32 cellular contexts compared by ENCODE assay signal in the genomic region with DNA sequence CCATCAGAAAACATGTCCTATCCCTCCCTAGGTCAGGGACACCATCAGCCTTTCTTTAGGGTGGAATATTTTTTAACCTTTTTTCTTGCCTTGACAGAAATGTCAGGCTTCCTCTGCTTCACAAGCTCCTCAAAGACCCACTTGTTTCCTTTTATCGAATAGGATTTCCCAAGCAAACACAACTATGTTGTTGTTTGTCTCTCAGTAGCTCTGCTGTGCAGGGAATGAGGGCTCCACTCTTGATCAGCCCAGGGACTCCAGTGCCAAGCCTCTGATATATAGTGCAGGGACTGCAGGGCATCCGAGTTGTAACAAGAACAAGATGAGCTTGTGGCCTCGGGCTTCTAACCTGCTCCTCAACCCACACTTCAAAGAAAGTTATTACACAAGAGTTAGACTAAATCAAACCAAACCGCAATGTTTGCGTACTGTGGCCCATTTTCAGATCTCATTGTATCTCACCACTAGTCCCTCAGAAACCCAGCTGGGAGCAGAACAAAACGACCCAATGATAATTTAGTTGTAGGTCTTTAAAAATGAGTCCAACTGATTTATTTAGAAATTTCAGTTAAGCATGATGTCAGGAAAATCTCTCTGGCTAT.
DNase-seq lines count a peak whose midpoint lies in the region; ATAC-seq and TF ChIP-seq lines count a peak whose summit lies in the region.
"Had no signal": no experiment of that assay in that cellular context is flagged by ENCODE, and none has a peak within 500 bp of the region (broad histone marks: within the 10 kb centered on the region; RNA-seq: fewer than 3 reads in every experiment).

No MANE protein-coding gene starts in this region.

- CTCF ChIA-PET in activated CD8-positive, alpha-beta T cell treated with anti-CD3 and anti-CD28 coated beads, Interleukin-2, amount 10 ng/mL, durations not matched to agents 7 days and 5 days (lab: Charles Lee), result no interaction called here

- POLR2A ChIA-PET in activated CD8-positive, alpha-beta T cell treated with anti-CD3 and anti-CD28 coated beads, Interleukin-2, amount 10 ng/mL, durations not matched to agents 7 days and 5 days (lab: Charles Lee), result no interaction called here

- ATAC-seq in HG03571 (IDR thresholded peaks at IDR 0.05; ENCODE audit: unreplicated experiment), result no peak
- no peak for ATAC-seq in activated CD8-positive, alpha-beta T cell treated with anti-CD3 and anti-CD28 coated beads, Interleukin-2, amount 10 ng/mL, durations not matched to agents 7 days and 5 days
- ATAC-seq: left lobe of liver, upper lobe of right lung had no signal

- peak; percentile 5 for DNase-seq in NCI-H146 (lab: John Stamatoyannopoulos, UW)
- no peak for DNase-seq in NCI-H146 treated with DMSO at 0.1 percent for 48 hours (lab: John Stamatoyannopoulos, UW; ENCODE audit: unreplicated experiment)
- DNase-seq in NOMO-1 treated with dmso at 0.1 percent for 144 hours (lab: John Stamatoyannopoulos, UW; ENCODE audit: unreplicated experiment), result peak; percentile 10
- peak; percentile 40 for DNase-seq in choroid plexus epithelial cell (ENCODE audit: low read depth)
- DNase-seq in neural crest cell (ENCODE audit: low read depth, low spot score), result no peak
- no peak for DNase-seq in activated CD8-positive, alpha-beta T cell treated with anti-CD3 and anti-CD28 coated beads, Interleukin-2, amount 10 ng/mL, durations not matched to agents 7 days and 5 days
- DNase-seq in DMS79 treated with DMSO at 0.1 percent for 48 hours (lab: John Stamatoyannopoulos, UW), result no peak
- DNase-seq: 8988T; activated CD4-positive, alpha-beta memory T cell treated with anti-CD3 and anti-CD28 coated beads for 36 hours; activated CD4-positive, CD25-positive, alpha-beta regulatory T cell treated with anti-CD3 and anti-CD28 coated beads, Interleukin-2, amount 50 U/mL, for 72 hours; activated CD8-positive, alpha-beta memory T cell treated with anti-CD3 and anti-CD28 coated beads, Interleukin-2, amount 50 U/mL, for 48 hours; activated naive CD4-positive, alpha-beta T cell treated with anti-CD3 and anti-CD28 coated beads, Interleukin-2, amount 50 U/mL, for 16 hours; amniotic stem cell; C1 segment of cervical spinal cord; dorsolateral prefrontal cortex; HCEC 1CT; immature natural killer cell; Kasumi-1; mesenchymal stem cell; NCI-H1092; NCI-H1930; NCI-H526; Peyer's patch; stimulated activated CD4-positive, alpha-beta T cell treated with anti-CD3 and anti-CD28 coated beads, Interleukin-1b, Interleukin-23, amount 100 ng/mL, for 48 hours; stimulated activated naive CD4-positive, alpha-beta T cell treated with Interleukin-2 at 50 U/mL for 16 hours; upper lobe of right lung had no signal

- H3K27ac Mint-ChIP-seq in neural crest cell (ENCODE audit: unreplicated experiment), result peak overlapping the region; percentile 73
- no peak overlapping the region for H3K27ac Mint-ChIP-seq in activated CD8-positive, alpha-beta T cell treated with anti-CD3 and anti-CD28 coated beads, Interleukin-2, amount 10 ng/mL, durations not matched to agents 7 days and 5 days
- H3K27ac Mint-ChIP-seq: activated CD4-positive, alpha-beta memory T cell treated with anti-CD3 and anti-CD28 coated beads for 36 hours; brain; immature natural killer cell; neural progenitor cell had no signal

- H3K27me3 Mint-ChIP-seq in neural crest cell (ENCODE audit: low read depth), result no peaks in the 10 kb centered on the region
- H3K27me3 Mint-ChIP-seq in activated CD8-positive, alpha-beta T cell treated with anti-CD3 and anti-CD28 coated beads, Interleukin-2, amount 10 ng/mL, durations not matched to agents 7 days and 5 days (ENCODE audit: low read depth), result no peaks in the 10 kb centered on the region

- H3K9me3 Mint-ChIP-seq in neural crest cell, result peaks cover 3% of the 10 kb centered on the region
- H3K9me3 Mint-ChIP-seq in activated CD8-positive, alpha-beta T cell treated with anti-CD3 and anti-CD28 coated beads, Interleukin-2, amount 10 ng/mL, durations not matched to agents 7 days and 5 days (ENCODE audit: insufficient read depth), result no peaks in the 10 kb centered on the region
- H3K9me3 Mint-ChIP-seq: activated CD4-positive, alpha-beta memory T cell treated with anti-CD3 and anti-CD28 coated beads for 36 hours; immature natural killer cell; neural progenitor cell had no signal

- H3K4me1 Mint-ChIP-seq in neural crest cell, result peaks cover 14% of the 10 kb centered on the region
- no peaks in the 10 kb centered on the region for H3K4me1 Mint-ChIP-seq in activated CD8-positive, alpha-beta T cell treated with anti-CD3 and anti-CD28 coated beads, Interleukin-2, amount 10 ng/mL, durations not matched to agents 7 days and 5 days (ENCODE audit: low read depth)
- H3K4me1 Mint-ChIP-seq: brain, immature natural killer cell, neural progenitor cell had no signal

- no peak overlapping the region for H3K4me3 Mint-ChIP-seq in neural crest cell
- H3K4me3 Mint-ChIP-seq in activated CD8-positive, alpha-beta T cell treated with anti-CD3 and anti-CD28 coated beads, Interleukin-2, amount 10 ng/mL, durations not matched to agents 7 days and 5 days, result no peak overlapping the region
- H3K4me3 Mint-ChIP-seq: activated CD4-positive, alpha-beta memory T cell treated with anti-CD3 and anti-CD28 coated beads for 36 hours; brain; immature natural killer cell; neural progenitor cell had no signal

- TF ChIP-seq CTCF in choroid plexus epithelial cell (conservative IDR thresholded peaks at IDR 0.05; ENCODE audit: low read depth, low read length) (no peak), neural crest cell (conservative IDR thresholded peaks at IDR 0.05) (no peak)

- no peak overlapping the region for H3K4me3 ChIP-seq in choroid plexus epithelial cell (ENCODE audit: low read depth, low read length)
- H3K4me3 ChIP-seq: dorsolateral prefrontal cortex, neural progenitor cell, Peyer's patch, SJSA1, suprapubic skin, upper lobe of right lung had no signal

- no peaks in the 10 kb centered on the region for H3K36me3 Mint-ChIP-seq in neural crest cell (ENCODE audit: low read depth)
- no peaks in the 10 kb centered on the region for H3K36me3 Mint-ChIP-seq in activated CD8-positive, alpha-beta T cell treated with anti-CD3 and anti-CD28 coated beads, Interleukin-2, amount 10 ng/mL, durations not matched to agents 7 days and 5 days (ENCODE audit: low read depth)
- H3K36me3 Mint-ChIP-seq: activated CD4-positive, alpha-beta memory T cell treated with anti-CD3 and anti-CD28 coated beads for 36 hours; brain; immature natural killer cell; neural progenitor cell had no signal

Comparison
In these comparisons a context has a peak if more than half of its experiments do, and no peak if none do; other contexts are left out.
1. DNase-seq: peak in NCI-H146 (single experiment), NOMO-1 treated with dmso at 0.1 percent for 144 hours (single experiment) and choroid plexus epithelial cell (single experiment); none in NCI-H146 treated with DMSO at 0.1 percent for 48 hours (single experiment), neural crest cell (single experiment), activated CD8-positive, alpha-beta T cell treated with anti-CD3 and anti-CD28 coated beads, Interleukin-2, amount 10 ng/mL, durations not matched to agents 7 days and 5 days (single experiment) and DMS79 treated with DMSO at 0.1 percent for 48 hours (single experiment).